In the genomic region with DNA sequence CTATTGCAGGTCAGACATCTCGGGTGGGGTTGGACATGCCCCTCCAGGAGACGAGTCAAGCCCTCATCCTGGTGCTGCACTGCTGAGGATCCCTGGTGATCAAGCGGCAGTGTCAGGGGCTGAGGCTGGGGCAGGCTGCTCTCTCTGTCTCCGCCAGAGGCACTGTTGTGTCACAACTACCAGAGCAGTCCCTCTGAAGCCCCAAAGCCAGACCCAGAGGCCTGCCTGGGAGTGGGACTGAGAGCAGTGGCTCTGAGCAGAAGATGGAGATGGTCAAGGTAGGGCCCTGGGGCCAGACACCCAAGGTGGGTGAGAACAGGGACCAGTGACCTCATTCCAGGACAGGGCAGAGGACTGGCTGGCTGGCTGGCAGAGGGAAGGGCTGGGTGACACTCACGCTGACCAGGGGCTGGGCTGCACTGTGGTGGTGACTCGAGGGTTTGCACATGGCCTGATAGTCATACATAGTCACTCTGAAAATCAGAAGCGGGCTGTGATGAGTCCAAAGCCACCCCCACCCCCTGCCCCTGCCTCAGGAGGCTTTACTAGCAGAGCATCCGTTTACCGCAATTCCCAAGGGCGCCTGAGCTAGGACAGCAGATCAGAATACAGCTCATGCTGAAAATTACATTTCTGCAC, we compare ENCODE assay signal across 8 cellular contexts. TPM values are rescaled to one million over a fixed set of nuclear protein-coding genes. Genes with fewer than 3 reads are reported as not detected.
A peak's percentile ranks its signal among the peaks of the same experiment; 100 is the strongest.
DNase-seq lines count a peak whose midpoint lies in the region; ATAC-seq lines count a peak whose summit lies in the region.

No MANE protein-coding gene starts in this region.

- no peak overlapping the region for H3K27ac Mint-ChIP-seq in activated CD4-positive, alpha-beta memory T cell treated with anti-CD3 and anti-CD28 coated beads, Interleukin-2, amount 10 ng/mL, durations not matched to agents 7 days and 5 days
- H3K27ac Mint-ChIP-seq in activated CD4-positive, alpha-beta memory T cell treated with anti-CD3 and anti-CD28 coated beads for 36 hours, result no peak overlapping the region
- no peak overlapping the region for H3K27ac Mint-ChIP-seq in effector memory CD8-positive, alpha-beta T cell

- CTCF ChIA-PET in activated CD4-positive, alpha-beta memory T cell treated with anti-CD3 and anti-CD28 coated beads, Interleukin-2, amount 10 ng/mL, durations not matched to agents 7 days and 5 days (lab: Charles Lee), result interaction anchor here (0.8 to 1.2 kb wide), 2 partner anchors 139 to 166 kb away, joined by 3 to 4 read pairs; no protein-coding TSS in a partner anchor
- CTCF ChIA-PET in activated CD4-positive, alpha-beta memory T cell treated with anti-CD3 and anti-CD28 coated beads for 36 hours (lab: Charles Lee), result interaction anchor here (0.7 to 1.6 kb wide), 2 partner anchors 10 to 139 kb away, joined by 3 to 7 read pairs; no protein-coding TSS in a partner anchor

- no peaks in the 10 kb centered on the region for H3K9me3 Mint-ChIP-seq in activated CD4-positive, alpha-beta memory T cell treated with anti-CD3 and anti-CD28 coated beads, Interleukin-2, amount 10 ng/mL, durations not matched to agents 7 days and 5 days
- no peaks in the 10 kb centered on the region for H3K9me3 Mint-ChIP-seq in activated CD4-positive, alpha-beta memory T cell treated with anti-CD3 and anti-CD28 coated beads for 36 hours
- H3K9me3 Mint-ChIP-seq in effector memory CD8-positive, alpha-beta T cell, result peaks cover 0 to 1% of the 10 kb centered on the region in 2 donors

- H3K27me3 Mint-ChIP-seq in activated CD4-positive, alpha-beta memory T cell treated with anti-CD3 and anti-CD28 coated beads, Interleukin-2, amount 10 ng/mL, durations not matched to agents 7 days and 5 days, result no peaks in the 10 kb centered on the region
- H3K27me3 Mint-ChIP-seq in activated CD4-positive, alpha-beta memory T cell treated with anti-CD3 and anti-CD28 coated beads for 36 hours, result no peaks in the 10 kb centered on the region
- no peaks in the 10 kb centered on the region for H3K27me3 Mint-ChIP-seq in effector memory CD8-positive, alpha-beta T cell

- H3K4me1 Mint-ChIP-seq in activated CD4-positive, alpha-beta memory T cell treated with anti-CD3 and anti-CD28 coated beads, Interleukin-2, amount 10 ng/mL, durations not matched to agents 7 days and 5 days, result peaks cover 13% of the 10 kb centered on the region
- H3K4me1 Mint-ChIP-seq in activated CD4-positive, alpha-beta memory T cell treated with anti-CD3 and anti-CD28 coated beads for 36 hours (ENCODE audit: low read depth), result peaks cover 7% of the 10 kb centered on the region
- H3K4me1 Mint-ChIP-seq in effector memory CD8-positive, alpha-beta T cell (ENCODE audit: low read depth in 2 of 2), result peaks cover 12 to 26% of the 10 kb centered on the region in 2 donors

- no peak overlapping the region for H3K4me3 Mint-ChIP-seq in activated CD4-positive, alpha-beta memory T cell treated with anti-CD3 and anti-CD28 coated beads, Interleukin-2, amount 10 ng/mL, durations not matched to agents 7 days and 5 days
- no peak overlapping the region for H3K4me3 Mint-ChIP-seq in activated CD4-positive, alpha-beta memory T cell treated with anti-CD3 and anti-CD28 coated beads for 36 hours
- no peak overlapping the region for H3K4me3 Mint-ChIP-seq in effector memory CD8-positive, alpha-beta T cell

- intact Hi-C loops in activated CD4-positive, alpha-beta memory T cell treated with anti-CD3 and anti-CD28 coated beads for 36 hours (cut with micrococcal nuclease), result no loop called here

- no peak for ATAC-seq in effector memory CD8-positive, alpha-beta T cell (replicated peaks)
- ATAC-seq in GM18858 (IDR thresholded peaks at IDR 0.05; ENCODE audit: unreplicated experiment), result no peak
- ATAC-seq in GM21528 (IDR thresholded peaks at IDR 0.05; ENCODE audit: low FRiP score, unreplicated experiment), result no peak
- ATAC-seq in GM18517 (IDR thresholded peaks at IDR 0.05; ENCODE audit: unreplicated experiment), result no peak

- no peaks in the 10 kb centered on the region for H3K36me3 Mint-ChIP-seq in activated CD4-positive, alpha-beta memory T cell treated with anti-CD3 and anti-CD28 coated beads, Interleukin-2, amount 10 ng/mL, durations not matched to agents 7 days and 5 days (ENCODE audit: low read depth)
- no peaks in the 10 kb centered on the region for H3K36me3 Mint-ChIP-seq in activated CD4-positive, alpha-beta memory T cell treated with anti-CD3 and anti-CD28 coated beads for 36 hours
- peaks cover 19% of the 10 kb centered on the region for H3K36me3 Mint-ChIP-seq in effector memory CD8-positive, alpha-beta T cell (ENCODE audit: insufficient read depth)

- DNase-seq in activated CD4-positive, alpha-beta memory T cell treated with anti-CD3 and anti-CD28 coated beads, Interleukin-2, amount 10 ng/mL, durations not matched to agents 7 days and 5 days, result peak; percentile 16
- no peak for DNase-seq in activated CD4-positive, alpha-beta memory T cell treated with anti-CD3 and anti-CD28 coated beads for 36 hours
- peak; percentile 68 for DNase-seq in NAMALWA (ENCODE audit: low spot score)
- peak in 2 of 3 experiments; percentile 27 to 51 for DNase-seq in effector memory CD8-positive, alpha-beta T cell
- DNase-seq in retina, result peak; percentile 77

- POLR2A ChIA-PET in activated CD4-positive, alpha-beta memory T cell treated with anti-CD3 and anti-CD28 coated beads, Interleukin-2, amount 10 ng/mL, durations not matched to agents 7 days and 5 days (lab: Charles Lee), result interaction anchor here (0.8 kb wide), 1 partner anchor 11 kb away, joined by 3 read pairs; no protein-coding TSS in a partner anchor
- POLR2A ChIA-PET in activated CD4-positive, alpha-beta memory T cell treated with anti-CD3 and anti-CD28 coated beads for 36 hours (lab: Charles Lee), result no interaction called here

RNA-seq across cellular contexts. Expression of gene LRTM2, which starts 19.6 kb away (rescaled TPM):
- not detected for total RNA-seq in activated CD4-positive, alpha-beta memory T cell treated with anti-CD3 and anti-CD28 coated beads, Interleukin-2, amount 10 ng/mL, durations not matched to agents 7 days and 5 days
- not detected for total RNA-seq in activated CD4-positive, alpha-beta memory T cell treated with anti-CD3 and anti-CD28 coated beads for 36 hours
